In genomic region chr16:780296-780695, GRCh38 we compare ENCODE assay signal across 24 cellular contexts. TPM values are rescaled to one million over a fixed set of nuclear protein-coding genes. Genes with fewer than 3 reads are reported as not detected.
DNase-seq lines count a peak whose midpoint lies in the region; ATAC-seq, FAIRE-seq and TF ChIP-seq lines count a peak whose summit lies in the region.
"Had no signal": no experiment of that assay in that cellular context is flagged by ENCODE, and none has a peak within 500 bp of the region (broad histone marks: within the 10 kb centered on the region; RNA-seq: fewer than 3 reads in every experiment).

No MANE protein-coding gene starts in this region.

- H3K14ac ChIP-seq in trophoblast cell (ENCODE audit: low read length): no peak overlapping the region

- no peaks in the 10 kb centered on the region for H3K9me1 ChIP-seq in K562 (ENCODE audit: control insufficient read depth, insufficient read depth, low read length)

- H3K9ac ChIP-seq in K562 (ENCODE audit: insufficient read depth in 1 of 2, low read depth in 2 of 2, low read length in 2 of 2) (no peak overlapping the region; a peak in 1 of 4 replicates), trophoblast cell (ENCODE audit: low read length) (no peak overlapping the region)

- H3K4me2 ChIP-seq in K562 (ENCODE audit: insufficient read depth, low read length) (no peak overlapping the region), trophoblast cell (ENCODE audit: low read length) (no peak overlapping the region), OCI-LY7 (ENCODE audit: low read length) (no peak overlapping the region)

- peaks cover 0 to 11% of the 10 kb centered on the region in 2 experiments; a peak in 2 of 5 replicates for H3K27me3 ChIP-seq in K562 (ENCODE audit: control insufficient read depth in 2 of 2, insufficient read depth in 2 of 2, low read length in 2 of 2)
- no peaks in the 10 kb centered on the region for H3K27me3 ChIP-seq in trophoblast cell (ENCODE audit: insufficient read depth, low read length)
- H3K27me3 ChIP-seq: BE2C had no signal

- H3K9me3 ChIP-seq in K562 (replicated peaks; ENCODE audit: control insufficient read depth, insufficient read depth, low read depth, low read length) (no peaks in the 10 kb centered on the region), trophoblast cell (ENCODE audit: insufficient read depth, low read depth, low read length) (peaks cover 4% of the 10 kb centered on the region), OCI-LY7 (ENCODE audit: low read length) (no peaks in the 10 kb centered on the region)
- H3K9me3 ChIP-seq: BE2C had no signal

- no peak overlapping the region for H3K27ac Mint-ChIP-seq in endothelial cell (ENCODE audit: unreplicated experiment)
- H3K27ac Mint-ChIP-seq: CD4-positive, CD25-positive, alpha-beta regulatory T cell; CD8-positive, alpha-beta memory T cell; HFFc6; IgD-negative memory B cell had no signal

- H4K20me1 ChIP-seq in K562 (replicated peaks; ENCODE audit: control insufficient read depth, insufficient read depth, low read length) (peaks cover 10% of the 10 kb centered on the region), OCI-LY7 (ENCODE audit: insufficient read depth, low read length) (no peaks in the 10 kb centered on the region)

- in situ Hi-C loops in K562 (cut with MboI): no loop called here

- no peak overlapping the region for H2AFZ ChIP-seq in K562 (ENCODE audit: low read depth, low read length)
- H2AFZ ChIP-seq in trophoblast cell (ENCODE audit: insufficient read depth, low read length, poor library complexity): no peak overlapping the region
- no peak overlapping the region for H2AFZ ChIP-seq in OCI-LY7 (ENCODE audit: low read length)

- H3K23ac ChIP-seq in trophoblast cell (ENCODE audit: low read length): no peak overlapping the region

- H3K4me3 Mint-ChIP-seq in endothelial cell (ENCODE audit: unreplicated experiment): peak overlapping the region; percentile 37
- H3K4me3 Mint-ChIP-seq: CD4-positive, CD25-positive, alpha-beta regulatory T cell; HFFc6; IgD-negative memory B cell had no signal

- no peak overlapping the region for H4K91ac ChIP-seq in trophoblast cell (ENCODE audit: low read depth, low read length)

- H3K18ac ChIP-seq in trophoblast cell (ENCODE audit: low read length): no peak overlapping the region

- BruUV-seq in K562 (replicated peaks; lab: Mats Ljungman, UMichigan) (no TSS peak), OCI-LY7 (replicated peaks; lab: Mats Ljungman, UMichigan) (no TSS peak)

- TF ChIP-seq POLR2A in K562 (conservative IDR thresholded peaks at IDR 0.05): no peak

- no peak overlapping the region for H3K27ac ChIP-seq in K562 (ENCODE audit: extremely low read depth, low read depth, low read length)
- H3K27ac ChIP-seq in trophoblast cell (ENCODE audit: low read depth, low read length): no peak overlapping the region
- no peak overlapping the region for H3K27ac ChIP-seq in OCI-LY7 (ENCODE audit: low read depth, low read length, poor library complexity, severe bottlenecking)
- H3K27ac ChIP-seq: HL-60 had no signal

- POLR2A ChIA-PET in K562 (lab: Yijun Ruan, JAX) (interaction anchor here (0.6 to 1.1 kb wide), 3 partner anchors 10 to 552 kb away, joined by 3 to 7 read pairs (median 5); no protein-coding TSS in a partner anchor), OCI-LY7 (lab: Charles Lee) (no interaction called here)

- H3K36me3 Mint-ChIP-seq in endothelial cell (ENCODE audit: low read depth, unreplicated experiment): no peaks in the 10 kb centered on the region
- H3K36me3 Mint-ChIP-seq: CD4-positive, CD25-positive, alpha-beta regulatory T cell; IgD-negative memory B cell had no signal

- TF ChIP-seq CTCF in K562 (IDR thresholded peaks at IDR 0.05 in 2 of 3, conservative IDR thresholded peaks at IDR 0.05 in 1 of 3; ENCODE audit: insufficient read depth in 2 of 3, low read depth in 1 of 3, low read length in 3 of 3) (no peak), endothelial cell (IDR thresholded peaks at IDR 0.05; ENCODE audit: unreplicated experiment) (no peak), OCI-LY7 (conservative IDR thresholded peaks at IDR 0.05; ENCODE audit: low read length) (no peak)

- no peak overlapping the region for H2BK5ac ChIP-seq in trophoblast cell (ENCODE audit: low read depth, low read length, poor library complexity)

- H2AK5ac ChIP-seq in trophoblast cell (ENCODE audit: low read length): no peak overlapping the region

- H3K4me3 ChIP-seq in K562 (no peak overlapping the region), trophoblast cell (ENCODE audit: low read depth, low read length) (peak overlapping the region; percentile 44), OCI-LY7 (ENCODE audit: low read depth, low read length, poor library complexity, severe bottlenecking) (no peak overlapping the region)
- H3K4me3 ChIP-seq: GM12878 had no signal

- H3K36me3 ChIP-seq in K562 (ENCODE audit: control insufficient read depth, insufficient read depth, low read length) (peaks cover 8% of the 10 kb centered on the region; the same call in 1 of the 3 replicates), trophoblast cell (ENCODE audit: control insufficient read depth in 1 of 2, insufficient read depth in 2 of 2, low read length in 2 of 2) (peaks cover 5 to 7% of the 10 kb centered on the region in 2 experiments), OCI-LY7 (ENCODE audit: insufficient read depth, low read length) (peaks cover 9% of the 10 kb centered on the region)

- no peak for DNase-seq in K562 (ENCODE audit: extremely low read depth in 1 of 4, low spot score in 3 of 4)
- DNase-seq in endothelial cell (ENCODE audit: low spot score): no peak
- DNase-seq in trophoblast cell: no peak
- no peak for DNase-seq in H4 (ENCODE audit: low spot score)
- no peak for DNase-seq in OCI-LY7 (ENCODE audit: low spot score)
- DNase-seq: ACHN; BE2C; C1 segment of cervical spinal cord; CD4-positive, CD25-positive, alpha-beta regulatory T cell; CD8-positive, alpha-beta memory T cell; COR-L47; DMS 273 treated with DMSO at 0.1 percent for 48 hours; DMS53; DND-41; EL; HCEC 1CT; HFFc6; KG1 had no signal

- H4K12ac ChIP-seq in trophoblast cell (ENCODE audit: low read depth, low read length): no peak overlapping the region

- no peaks in the 10 kb centered on the region for H3K9me3 Mint-ChIP-seq in endothelial cell (ENCODE audit: unreplicated experiment)
- H3K9me3 Mint-ChIP-seq: CD8-positive, alpha-beta memory T cell; HFFc6; IgD-negative memory B cell had no signal

- no peak for TF ChIP-seq EP300 in K562 (IDR thresholded peaks at IDR 0.05; ENCODE audit: low read length)

- H2BK12ac ChIP-seq in trophoblast cell (ENCODE audit: low read length): no peak overlapping the region

- H2BK120ac ChIP-seq in trophoblast cell (ENCODE audit: insufficient read depth, low read length, poor library complexity): no peak overlapping the region

- no peaks in the 10 kb centered on the region for H3K4me1 Mint-ChIP-seq in endothelial cell (ENCODE audit: unreplicated experiment)

- H3K79me1 ChIP-seq in trophoblast cell (ENCODE audit: low read length): no peaks in the 10 kb centered on the region

- CTCF ChIA-PET in K562 (lab: Yijun Ruan, JAX; ENCODE audit: low intra/inter-chr PET ratio) (no interaction called here), OCI-LY7 (lab: Charles Lee; ENCODE audit: unreplicated experiment) (no interaction called here)

- WGBS in K562 (ENCODE audit: insufficient coverage, low coverage, missing lambda C conversion rate): 32% methylated on average over 16 of the region's 16 CpGs
- no CpG with 5 or more reads among the region's 16 CpGs for WGBS in trophoblast cell (ENCODE audit: extremely low coverage, insufficient coverage, insufficient read length)

- no peak for FAIRE-seq in K562 (lab: Jason Lieb, UNC)
- FAIRE-seq: A204.1, GM12878, H54 had no signal

- no peak overlapping the region for H3K4ac ChIP-seq in trophoblast cell (ENCODE audit: low read depth, low read length)

- intact Hi-C loops in K562 (cut with micrococcal nuclease) (no loop called here), OCI-LY7 (cut with micrococcal nuclease; ENCODE audit: unreplicated experiment) (no loop called here)

- H3K9me2 ChIP-seq in OCI-LY7 (ENCODE audit: insufficient read depth, low read length): no peaks in the 10 kb centered on the region

- no peak for TF ChIP-seq RAD21 in K562 (CRISPR knock-in tag; conservative IDR thresholded peaks at IDR 0.05 in 1 of 2, IDR thresholded peaks at IDR 0.05 in 1 of 2)

- H4K8ac ChIP-seq in trophoblast cell (ENCODE audit: low read depth, low read length): no peak overlapping the region

- H3K4me1 ChIP-seq in K562 (replicated peaks in 1 of 2; ENCODE audit: control insufficient read depth in 2 of 2, insufficient read depth in 2 of 2, low read length in 2 of 2): peaks cover 5 to 76% of the 10 kb centered on the region in 2 experiments; a peak in 3 of 5 replicates
- peaks cover 5 to 7% of the 10 kb centered on the region in 2 experiments for H3K4me1 ChIP-seq in trophoblast cell (ENCODE audit: control insufficient read depth in 1 of 2, insufficient read depth in 2 of 2, low read length in 2 of 2)
- no peaks in the 10 kb centered on the region for H3K4me1 ChIP-seq in OCI-LY7 (ENCODE audit: insufficient read depth, low read length, poor library complexity, severe bottlenecking)

- H3K79me2 ChIP-seq in K562 (ENCODE audit: control insufficient read depth, insufficient read depth, low read length) (no peaks in the 10 kb centered on the region), trophoblast cell (ENCODE audit: control insufficient read depth, insufficient read depth, low read length, poor library complexity) (no peaks in the 10 kb centered on the region), OCI-LY7 (ENCODE audit: insufficient read depth, low read depth, low read length) (no peaks in the 10 kb centered on the region)

- H3K27me3 Mint-ChIP-seq in endothelial cell (ENCODE audit: unreplicated experiment): peaks cover 10% of the 10 kb centered on the region
- H3K27me3 Mint-ChIP-seq: CD4-positive, CD25-positive, alpha-beta regulatory T cell had no signal

- no peak for ATAC-seq in K562
- ATAC-seq: GM12878 had no signal

RNA-seq across cellular contexts. Expression of gene RPUSD1, which starts 7.9 kb away (rescaled TPM):
- 10.9 and 59.9 TPM in 2 replicates for total RNA-seq in K562 (2011; cell fraction: chromatin; rRNA removed; ENCODE audit: low replicate concordance)
- 59.0 and 69.6 TPM in 2 replicates for total RNA-seq in K562 (2011; cell fraction: nucleolus; rRNA removed)
- 21.1 and 25.7 TPM in 2 replicates for total RNA-seq in K562 (2011; cell fraction: nucleoplasm; rRNA removed)
- total RNA-seq in K562 (2014; rRNA removed): 50.7 and 67.3 TPM in 2 replicates
- total RNA-seq in K562 (2014; rRNA removed; fragmentation: Illumina TruSeq; extraction: Trizol): 1.7 and 3.3 TPM in 2 replicates
- 22.7 and 27.2 TPM in 2 replicates for total RNA-seq in K562 (2015; rRNA removed; fragmentation: Illumina TruSeq; extraction: Trizol)
- 55.2 and 55.9 TPM in 2 replicates for total RNA-seq in K562 (2021)
- 12.0 and 17.7 TPM in 2 replicates for polyA plus RNA-seq in K562 (2011; rRNA removed)
- polyA plus RNA-seq in K562 (2011; cell fraction: cytosol; rRNA removed): 26.1 and 86.4 TPM in 2 replicates
- polyA plus RNA-seq in K562 (2011; cell fraction: nucleus; rRNA removed): 56.1 and 93.4 TPM in 2 replicates
- 24.6 and 30.5 TPM in 2 replicates for polyA plus RNA-seq in K562 (2012)
- polyA plus RNA-seq in K562 (2014; fragmentation: Illumina TruSeq; extraction: Trizol): 7.0 and 30.1 TPM in 2 replicates
- polyA plus RNA-seq in K562 (2014; fragmentation: Nextera tagmentation; extraction: Ambion mirVana): under 1 TPM; 0.45 to 0.98 TPM
- polyA plus RNA-seq in K562 (2014; rRNA removed): 56.6 and 66.9 TPM in 2 replicates
- polyA minus RNA-seq in K562 (2011; rRNA and poly(A)+ RNA removed): 3.8 and 4.8 TPM in 2 replicates
- polyA minus RNA-seq in K562 (2011; cell fraction: cytosol; rRNA and poly(A)+ RNA removed): 18.6 and 19.8 TPM in 2 replicates
- polyA minus RNA-seq in K562 (2011; cell fraction: nucleus; rRNA and poly(A)+ RNA removed): 30.8 and 34.1 TPM in 2 replicates
- 27.6 TPM for total RNA-seq in endothelial cell (ENCODE audit: unreplicated experiment)
- polyA plus RNA-seq in trophoblast cell (2013): 28.7 TPM in 2 replicates
- total RNA-seq in H4 (2014; rRNA removed; shearing (Covaris generic)): 18.6 and 19.6 TPM in 2 replicates
- 51.4 and 64.1 TPM in 2 replicates for total RNA-seq in OCI-LY7 (2014; rRNA removed; shearing (Covaris generic))
- total RNA-seq in OCI-LY7 (2022): 42.1 and 48.6 TPM in 2 replicates

RNA-seq across cellular contexts. Expression of gene CHTF18, which starts 8.1 kb away (rescaled TPM):
- total RNA-seq in K562 (2011; cell fraction: chromatin; rRNA removed; ENCODE audit: low replicate concordance): 53.1 and 261 TPM in 2 replicates
- total RNA-seq in K562 (2011; cell fraction: nucleolus; rRNA removed): 207 and 214 TPM in 2 replicates
- total RNA-seq in K562 (2011; cell fraction: nucleoplasm; rRNA removed): 88.6 and 90.7 TPM in 2 replicates
- total RNA-seq in K562 (2014; rRNA removed) (57.2 and 70.7 TPM in 2 replicates), K562 (2014; rRNA removed; fragmentation: Illumina TruSeq; extraction: Trizol) (2.7 and 4.4 TPM in 2 replicates), K562 (2015; rRNA removed; fragmentation: Illumina TruSeq; extraction: Trizol) (21.1 and 22.1 TPM in 2 replicates), K562 (2021) (121 and 123 TPM in 2 replicates), endothelial cell (ENCODE audit: unreplicated experiment) (56.8 TPM), OCI-LY7 (2022) (145 and 146 TPM in 2 replicates)
- polyA plus RNA-seq in K562 (2011; rRNA removed) (17.0 and 32.6 TPM in 2 replicates), K562 (2014; fragmentation: Illumina TruSeq; extraction: Trizol) (5.1 and 23.0 TPM in 2 replicates), K562 (2014; fragmentation: Nextera tagmentation; extraction: Ambion mirVana) (1 to 10 TPM; 2.5 to 2.7 TPM), K562 (2014; rRNA removed) (91.5 and 93.4 TPM in 2 replicates)
- polyA plus RNA-seq in K562 (2011; cell fraction: cytosol; rRNA removed): 23.3 and 65.2 TPM in 2 replicates
- 379 and 556 TPM in 2 replicates for polyA plus RNA-seq in K562 (2011; cell fraction: nucleus; rRNA removed)
- polyA plus RNA-seq in K562 (2012): 65.7 and 81.8 TPM in 2 replicates
- polyA minus RNA-seq in K562 (2011; rRNA and poly(A)+ RNA removed): 2.7 and 4.0 TPM in 2 replicates
- polyA minus RNA-seq in K562 (2011; cell fraction: cytosol; rRNA and poly(A)+ RNA removed): 8.6 and 13.5 TPM in 2 replicates
- 59.3 and 59.4 TPM in 2 replicates for polyA minus RNA-seq in K562 (2011; cell fraction: nucleus; rRNA and poly(A)+ RNA removed)
- polyA plus RNA-seq in trophoblast cell (2013): 63.1 and 65.0 TPM in 2 replicates
- total RNA-seq in H4 (2014; rRNA removed; shearing (Covaris generic)): 6.1 and 7.9 TPM in 2 replicates
- total RNA-seq in OCI-LY7 (2014; rRNA removed; shearing (Covaris generic)): 98.9 and 125 TPM in 2 replicates

RNA-seq across cellular contexts. Expression of gene MSLN, which starts 19.8 kb away (rescaled TPM):
- total RNA-seq in K562 (2011; cell fraction: chromatin; rRNA removed; ENCODE audit: low replicate concordance): not detected in 2 replicates
- not detected in 2 replicates for total RNA-seq in K562 (2011; cell fraction: nucleolus; rRNA removed)
- not detected in 2 replicates for total RNA-seq in K562 (2011; cell fraction: nucleoplasm; rRNA removed)
- total RNA-seq in K562 (2014; rRNA removed) (not detected in 2 replicates), K562 (2014; rRNA removed; fragmentation: Illumina TruSeq; extraction: Trizol) (not detected in 2 replicates), K562 (2015; rRNA removed; fragmentation: Illumina TruSeq; extraction: Trizol) (not detected in 2 replicates), K562 (2021) (0.22 TPM in 1 of 2 replicates, not detected in the other), endothelial cell (ENCODE audit: unreplicated experiment) (0.44 TPM), OCI-LY7 (2022) (0.30 and 0.44 TPM in 2 replicates)
- polyA plus RNA-seq in K562 (2011; rRNA removed) (not detected in 2 replicates), K562 (2014; fragmentation: Illumina TruSeq; extraction: Trizol) (not detected in 2 replicates), K562 (2014; fragmentation: Nextera tagmentation; extraction: Ambion mirVana) (not detected), K562 (2014; rRNA removed) (not detected in 2 replicates)
- not detected in 2 replicates for polyA plus RNA-seq in K562 (2011; cell fraction: cytosol; rRNA removed)
- not detected in 2 replicates for polyA plus RNA-seq in K562 (2011; cell fraction: nucleus; rRNA removed)
- polyA plus RNA-seq in K562 (2012): not detected in 2 replicates
- polyA minus RNA-seq in K562 (2011; rRNA and poly(A)+ RNA removed): not detected in 2 replicates
- 0.86 and 3.8 TPM in 2 replicates for polyA minus RNA-seq in K562 (2011; cell fraction: cytosol; rRNA and poly(A)+ RNA removed)
- polyA minus RNA-seq in K562 (2011; cell fraction: nucleus; rRNA and poly(A)+ RNA removed): 0.22 and 0.40 TPM in 2 replicates
- polyA plus RNA-seq in trophoblast cell (2013): 0.16 and 0.17 TPM in 2 replicates
- total RNA-seq in H4 (2014; rRNA removed; shearing (Covaris generic)): not detected in 2 replicates
- total RNA-seq in OCI-LY7 (2014; rRNA removed; shearing (Covaris generic)): 0.13 TPM in 1 of 2 replicates, not detected in the other
- total RNA-seq: CD4-positive, CD25-positive, alpha-beta regulatory T cell; CD8-positive, alpha-beta memory T cell; GM12878; HT1080 had no signal
- polyA plus RNA-seq: CD4-positive, CD25-positive, alpha-beta regulatory T cell; CD8-positive, alpha-beta memory T cell; IgD-negative memory B cell had no signal

RNA-seq across cellular contexts. Expression of gene GNG13, which starts 20.2 kb away (rescaled TPM):
- total RNA-seq in K562 (2011; cell fraction: chromatin; rRNA removed; ENCODE audit: low replicate concordance): not detected in 2 replicates
- total RNA-seq in K562 (2011; cell fraction: nucleolus; rRNA removed): not detected in 2 replicates
- not detected in 2 replicates for total RNA-seq in K562 (2011; cell fraction: nucleoplasm; rRNA removed)
- total RNA-seq in K562 (2014; rRNA removed) (not detected in 2 replicates), K562 (2014; rRNA removed; fragmentation: Illumina TruSeq; extraction: Trizol) (not detected in 2 replicates), K562 (2015; rRNA removed; fragmentation: Illumina TruSeq; extraction: Trizol) (not detected in 2 replicates), K562 (2021) (not detected in 2 replicates), endothelial cell (ENCODE audit: unreplicated experiment) (not detected), OCI-LY7 (2022) (not detected in 2 replicates)
- polyA plus RNA-seq in K562 (2011; rRNA removed) (not detected in 2 replicates), K562 (2014; fragmentation: Illumina TruSeq; extraction: Trizol) (not detected in 2 replicates), K562 (2014; fragmentation: Nextera tagmentation; extraction: Ambion mirVana) (not detected), K562 (2014; rRNA removed) (not detected in 2 replicates)
- not detected in 2 replicates for polyA plus RNA-seq in K562 (2011; cell fraction: cytosol; rRNA removed)
- not detected in 2 replicates for polyA plus RNA-seq in K562 (2011; cell fraction: nucleus; rRNA removed)
- polyA plus RNA-seq in K562 (2012): 1.00 and 1.4 TPM in 2 replicates
- polyA minus RNA-seq in K562 (2011; rRNA and poly(A)+ RNA removed): not detected in 2 replicates
- not detected in 2 replicates for polyA minus RNA-seq in K562 (2011; cell fraction: cytosol; rRNA and poly(A)+ RNA removed)
- not detected in 2 replicates for polyA minus RNA-seq in K562 (2011; cell fraction: nucleus; rRNA and poly(A)+ RNA removed)
- 0.24 and 0.26 TPM in 2 replicates for polyA plus RNA-seq in trophoblast cell (2013)
- not detected in 2 replicates for total RNA-seq in H4 (2014; rRNA removed; shearing (Covaris generic))
- total RNA-seq in OCI-LY7 (2014; rRNA removed; shearing (Covaris generic)): not detected in 2 replicates
- total RNA-seq: CD4-positive, CD25-positive, alpha-beta regulatory T cell; CD8-positive, alpha-beta memory T cell; GM12878; HFFc6; HT1080 had no signal
- polyA plus RNA-seq: CD4-positive, CD25-positive, alpha-beta regulatory T cell; CD8-positive, alpha-beta memory T cell; GM12878; IgD-negative memory B cell had no signal

RNA-seq across cellular contexts. Expression of gene CIAO3, which starts 39.5 kb away (rescaled TPM):
- 110 and 324 TPM in 2 replicates for total RNA-seq in K562 (2011; cell fraction: chromatin; rRNA removed; ENCODE audit: low replicate concordance)
- total RNA-seq in K562 (2011; cell fraction: nucleolus; rRNA removed): 238 and 279 TPM in 2 replicates
- 145 and 170 TPM in 2 replicates for total RNA-seq in K562 (2011; cell fraction: nucleoplasm; rRNA removed)
- total RNA-seq in K562 (2014; rRNA removed) (35.6 and 48.2 TPM in 2 replicates), K562 (2014; rRNA removed; fragmentation: Illumina TruSeq; extraction: Trizol) (7.3 and 7.9 TPM in 2 replicates), K562 (2015; rRNA removed; fragmentation: Illumina TruSeq; extraction: Trizol) (18.6 and 20.5 TPM in 2 replicates), K562 (2021) (30.7 and 30.9 TPM in 2 replicates), endothelial cell (ENCODE audit: unreplicated experiment) (51.0 TPM), OCI-LY7 (2022) (156 and 173 TPM in 2 replicates)
- polyA plus RNA-seq in K562 (2011; rRNA removed) (18.5 and 30.5 TPM in 2 replicates), K562 (2014; fragmentation: Illumina TruSeq; extraction: Trizol) (17.1 and 18.7 TPM in 2 replicates), K562 (2014; fragmentation: Nextera tagmentation; extraction: Ambion mirVana) (1 to 10 TPM; 2.2 to 2.4 TPM), K562 (2014; rRNA removed) (31.0 and 38.2 TPM in 2 replicates)
- polyA plus RNA-seq in K562 (2011; cell fraction: cytosol; rRNA removed): 24.1 and 25.8 TPM in 2 replicates
- 101 and 104 TPM in 2 replicates for polyA plus RNA-seq in K562 (2011; cell fraction: nucleus; rRNA removed)
- polyA plus RNA-seq in K562 (2012): 22.4 and 34.2 TPM in 2 replicates
- polyA minus RNA-seq in K562 (2011; rRNA and poly(A)+ RNA removed): 13.5 and 15.4 TPM in 2 replicates
- 9.9 and 14.8 TPM in 2 replicates for polyA minus RNA-seq in K562 (2011; cell fraction: cytosol; rRNA and poly(A)+ RNA removed)
- 52.0 and 78.0 TPM in 2 replicates for polyA minus RNA-seq in K562 (2011; cell fraction: nucleus; rRNA and poly(A)+ RNA removed)
- 16.6 and 16.8 TPM in 2 replicates for polyA plus RNA-seq in trophoblast cell (2013)
- 15.0 and 18.5 TPM in 2 replicates for total RNA-seq in H4 (2014; rRNA removed; shearing (Covaris generic))
- total RNA-seq in OCI-LY7 (2014; rRNA removed; shearing (Covaris generic)): 142 and 169 TPM in 2 replicates
